ENCODE assay signal across 25 cellular contexts in genomic region chr11:99555506-99555905, GRCh38.
"Had no signal": no experiment of that assay in that cellular context is flagged by ENCODE, and none has a peak within 500 bp of the region (broad histone marks: within the 10 kb centered on the region; RNA-seq: fewer than 3 reads in every experiment).

No MANE protein-coding gene starts in this region.

- DNase-seq: cortex of kidney; effector memory CD8-positive, alpha-beta T cell; erythroblast; esophagus squamous epithelium; foreskin melanocyte; glutamatergic neuron; heart right ventricle; hypothalamus; immature natural killer cell; islet precursor cell; kidney glomerular epithelial cell; left colon; left ventricle myocardium superior; lower lobe of right lung; naive thymus-derived CD8-positive, alpha-beta T cell; nephron progenitor cell; nucleus accumbens; stimulated activated CD4-positive, alpha-beta T cell treated with anti-CD3 and anti-CD28 coated beads, Interleukin-12 subunit alpha, Interleukin-12 subunit beta, amount 100 ng/mL, for 4 hours; stimulated activated CD4-positive, alpha-beta T cell treated with anti-CD3 and anti-CD28 coated beads, Interleukin-1b, Interleukin-23, amount 100 ng/mL, for 48 hours; stimulated activated CD4-positive, alpha-beta T cell treated with anti-CD3 and anti-CD28 coated beads, Interleukin-4, amount 100 ng/mL, for 1 hour; stimulated activated CD8-positive, alpha-beta memory T cell treated with anti-CD3 and anti-CD28 coated beads, Interleukin-4, amount 100 ng/mL, for 48 hours; stimulated activated naive CD4-positive, alpha-beta T cell treated with Interleukin-2 at 50 U/mL for 16 hours; stomach; tibial artery had no signal

- ATAC-seq: effector memory CD8-positive, alpha-beta T cell; heart right ventricle; left colon; left ventricle myocardium superior; lower lobe of right lung; naive thymus-derived CD8-positive, alpha-beta T cell; sciatic nerve had no signal
